28 cellular contexts compared by ENCODE assay signal in genomic region chr2:16188256-16188890, GRCh38.
"Had no signal": no experiment of that assay in that cellular context is flagged by ENCODE, and none has a peak within 500 bp of the region (broad histone marks: within the 10 kb centered on the region; RNA-seq: fewer than 3 reads in every experiment).

No MANE protein-coding gene starts in this region.

- DNase-seq: dorsolateral prefrontal cortex; effector CD4-positive, alpha-beta T cell; foreskin keratinocyte; heart left ventricle; left cardiac atrium; left lung; mesenchymal stem cell; naive B cell; sigmoid colon; spleen; stimulated activated CD4-positive, alpha-beta T cell treated with anti-CD3 and anti-CD28 coated beads, Interleukin-4, amount 100 ng/mL, for 4 hours; stimulated activated naive B cell treated with anti-CD40 and anti-IgM and Interleukin-4, amounts not matched to agents 10 μg/mL and 1 μg/mL and 100 μg/mL, for 72 hours; upper lobe of left lung had no signal

- H3K27ac Mint-ChIP-seq: mesothelial cell of epicardium; natural killer cell treated with Interleukin-12 subunit alpha and Interleukin-12 subunit beta and Interleukin-15 and Interleukin-18, amount 100 ng/mL, for 72 hours; stimulated activated naive B cell treated with anti-CD40 and anti-IgM and Interleukin-4, amounts not matched to agents 10 μg/mL and 1 μg/mL and 100 μg/mL, for 72 hours; stimulated activated naive CD8-positive, alpha-beta T cell treated with anti-CD3 and anti-CD28 coated beads, Interleukin-15, Interleukin-2, amounts not matched to agents 100 ng/mL and 50 ng/mL, for 24 hours had no signal

- H3K27me3 Mint-ChIP-seq: stimulated activated naive B cell treated with anti-CD40 and anti-IgM and Interleukin-4, amounts not matched to agents 10 μg/mL and 1 μg/mL and 100 μg/mL, for 72 hours had no signal

- H3K79me2 ChIP-seq: hepatocyte, parathyroid adenoma had no signal

- H3K4me3 ChIP-seq: dorsolateral prefrontal cortex, esophagus muscularis mucosa, gastroesophageal sphincter, heart left ventricle, hepatocyte, left lung, mucosa of descending colon, right atrium auricular region, sigmoid colon, spleen, thoracic aorta, tibial nerve, upper lobe of left lung had no signal

- H3K36me3 Mint-ChIP-seq: mesothelial cell of epicardium; naive B cell; natural killer cell treated with Interleukin-12 subunit alpha and Interleukin-12 subunit beta and Interleukin-15 and Interleukin-18, amount 100 ng/mL, for 72 hours; stimulated activated naive B cell treated with anti-CD40 and anti-IgM and Interleukin-4, amounts not matched to agents 10 μg/mL and 1 μg/mL and 100 μg/mL, for 72 hours had no signal

- H3K4me1 ChIP-seq: esophagus muscularis mucosa, foreskin keratinocyte, gastroesophageal sphincter, heart left ventricle, left lung, parathyroid adenoma, right atrium auricular region, sigmoid colon, spleen, tibial nerve, upper lobe of left lung had no signal

- FAIRE-seq: colon, endothelial cell of umbilical vein, islet of Langerhans, urothelium cell line had no signal

- H3K9ac ChIP-seq: parathyroid adenoma had no signal

- H2AFZ ChIP-seq: hepatocyte, parathyroid adenoma had no signal

- H3K9me3 Mint-ChIP-seq: mesothelial cell of epicardium; naive B cell; natural killer cell treated with Interleukin-12 subunit alpha and Interleukin-12 subunit beta and Interleukin-15 and Interleukin-18, amount 100 ng/mL, for 72 hours; stimulated activated naive B cell treated with anti-CD40 and anti-IgM and Interleukin-4, amounts not matched to agents 10 μg/mL and 1 μg/mL and 100 μg/mL, for 72 hours; stimulated activated naive CD8-positive, alpha-beta T cell treated with anti-CD3 and anti-CD28 coated beads, Interleukin-15, Interleukin-2, amounts not matched to agents 100 ng/mL and 50 ng/mL, for 24 hours had no signal

- H3K4me1 Mint-ChIP-seq: naive B cell; stimulated activated naive B cell treated with anti-CD40 and anti-IgM and Interleukin-4, amounts not matched to agents 10 μg/mL and 1 μg/mL and 100 μg/mL, for 72 hours had no signal

- H3K27me3 ChIP-seq: foreskin keratinocyte, gastroesophageal sphincter, hepatocyte, left lung, right atrium auricular region, sigmoid colon, spleen, tibial nerve, upper lobe of left lung had no signal

- H3K36me3 ChIP-seq: esophagus muscularis mucosa, gastroesophageal sphincter, heart left ventricle, left lung, right atrium auricular region, sigmoid colon, spleen, thoracic aorta, tibial nerve, upper lobe of left lung had no signal

- H3K27ac ChIP-seq: dorsolateral prefrontal cortex, esophagus muscularis mucosa, foreskin keratinocyte, gastroesophageal sphincter, heart left ventricle, hepatocyte, left lung, parathyroid adenoma, right atrium auricular region, sigmoid colon, spleen, thoracic aorta, tibial nerve, upper lobe of left lung had no signal

- H3K4me3 Mint-ChIP-seq: mesothelial cell of epicardium; naive B cell; natural killer cell treated with Interleukin-12 subunit alpha and Interleukin-12 subunit beta and Interleukin-15 and Interleukin-18, amount 100 ng/mL, for 72 hours; stimulated activated naive B cell treated with anti-CD40 and anti-IgM and Interleukin-4, amounts not matched to agents 10 μg/mL and 1 μg/mL and 100 μg/mL, for 72 hours; stimulated activated naive CD8-positive, alpha-beta T cell treated with anti-CD3 and anti-CD28 coated beads, Interleukin-15, Interleukin-2, amounts not matched to agents 100 ng/mL and 50 ng/mL, for 24 hours had no signal

- H3K4me2 ChIP-seq: hepatocyte had no signal

- H3K9me3 ChIP-seq: esophagus muscularis mucosa, gastroesophageal sphincter, heart left ventricle, left lung, mucosa of descending colon, right atrium auricular region, sigmoid colon, spleen, thoracic aorta, tibial nerve, upper lobe of left lung had no signal
